Comparison of ENCODE assay signal across 8 cellular contexts in genomic region chr5:110738503-110738811, GRCh38. TPM values are rescaled to one million over a fixed set of nuclear protein-coding genes. Genes with fewer than 3 reads are reported as not detected.
DNase-seq lines count a peak whose midpoint lies in the region; ATAC-seq and TF ChIP-seq lines count a peak whose summit lies in the region.

No MANE protein-coding gene starts in this region.

- H3K4me3 Mint-ChIP-seq in memory B cell, result peak overlapping the region; percentile 97

- H3K27ac ChIP-seq in caudate nucleus (ENCODE audit: low read depth, low read length) (peak overlapping the region; percentile 42), uterus (peak overlapping the region; percentile 72 to 78)

- H3K4me1 Mint-ChIP-seq in memory B cell, result peaks cover 11% of the 10 kb centered on the region

- peak overlapping the region; percentile 65 to 99 for H3K4me3 ChIP-seq in uterus

- peak overlapping the region; percentile 98 for H3K27ac Mint-ChIP-seq in memory B cell

- peak; percentile 54 for DNase-seq in HuH-7 (ENCODE audit: low spot score)
- peak in 14 of 61 donors; percentile 34 to 80 (median 68) for DNase-seq in caudate nucleus (lab: John Stamatoyannopoulos, UW)
- DNase-seq in memory B cell (ENCODE audit: low spot score in 2 of 2), result no peak
- no peak for DNase-seq in uterus
- no peak for DNase-seq in COLO829 (ENCODE audit: low spot score)
- no peak for DNase-seq in activated CD4-positive, alpha-beta T cell treated with anti-CD3 and anti-CD28 coated beads, Interleukin-2, amount 50 U/mL, for 1 hour

- H3K9me3 Mint-ChIP-seq in memory B cell, result no peaks in the 10 kb centered on the region

- H3K4me1 ChIP-seq in uterus, result no peaks in the 10 kb centered on the region

- H3K9me3 ChIP-seq in uterus, result no peaks in the 10 kb centered on the region

- intact Hi-C loops in uterus (cut with DNase I; ENCODE audit: low total_unique reads), result no loop called here

- H3K36me3 Mint-ChIP-seq in memory B cell, result no peaks in the 10 kb centered on the region

- H3K36me3 ChIP-seq in uterus, result no peaks in the 10 kb centered on the region

- no peaks in the 10 kb centered on the region for H3K27me3 Mint-ChIP-seq in memory B cell

- H3K27me3 ChIP-seq in uterus, result no peaks in the 10 kb centered on the region

- TF ChIP-seq CTCF in uterus (IDR thresholded peaks at IDR 0.05), result no peak

- ATAC-seq in GM18498 (IDR thresholded peaks at IDR 0.05; ENCODE audit: unreplicated experiment) (peak; percentile 71), GM21619 (IDR thresholded peaks at IDR 0.05; ENCODE audit: unreplicated experiment) (peak; percentile 54), memory B cell (ENCODE audit: low read depth) (peak; percentile 73)

- TF ChIP-seq POLR2A in uterus (IDR thresholded peaks at IDR 0.05), result no peak

RNA-seq across cellular contexts. Expression of gene SLC25A46, which starts 0.3 kb away (rescaled TPM):
- 10 to 100 TPM; 27.4 to 97.9 (median 39.1) TPM for total RNA-seq in uterus

RNA-seq across cellular contexts. Expression of gene TMEM232, which starts 12.0 kb away (rescaled TPM):
- 10 to 100 TPM in 1 of 4 donors, 1 to 10 TPM in 2, not detected in 1; 1.3 to 19.3 (median 7.1) TPM for total RNA-seq in uterus
